ENCODE assay signal across 8 cellular contexts in genomic region chr6:32189742-32190053, GRCh38. TPM values are rescaled to one million over a fixed set of nuclear protein-coding genes. Genes with fewer than 3 reads are reported as not detected.
A peak's percentile ranks its signal among the peaks of the same experiment; 100 is the strongest.
DNase-seq lines count a peak whose midpoint lies in the region; ATAC-seq and TF ChIP-seq lines count a peak whose summit lies in the region.

No MANE protein-coding gene starts in this region.

- peak overlapping the region; percentile 77 for H3K27ac Mint-ChIP-seq in T-helper 2 cell treated with Interferon-gamma antibody and Interleukin-4, amounts not matched to agents 5 μg/mL and 100 μg/mL, for 36 hours

- peak overlapping the region; percentile 61 for H4K8ac ChIP-seq in trophoblast cell (ENCODE audit: low read depth, low read length)

- DNase-seq in T-helper 2 cell treated with Interferon-gamma antibody and Interleukin-4, amounts not matched to agents 5 μg/mL and 100 μg/mL, for 36 hours (ENCODE audit: low spot score) = no peak
- no peak for DNase-seq in fibroblast of villous mesenchyme (ENCODE audit: low read depth)
- DNase-seq in trophoblast cell = no peak
- DNase-seq in occipital lobe (lab: John Stamatoyannopoulos, UW) = no peak
- DNase-seq in T1000 (lab: John Stamatoyannopoulos, UW) = no peak
- DNase-seq in NCI-H510A (lab: John Stamatoyannopoulos, UW) = no peak

- peak overlapping the region; percentile 47 for H2BK120ac ChIP-seq in trophoblast cell (ENCODE audit: insufficient read depth, low read length, poor library complexity)

- TF ChIP-seq CTCF in fibroblast of villous mesenchyme (IDR thresholded peaks at IDR 0.05; ENCODE audit: insufficient read depth, low read depth, low read length) = no peak

- H3K18ac ChIP-seq in trophoblast cell (ENCODE audit: low read length) = peak overlapping the region; percentile 78

- peak overlapping the region; percentile 55 for H3K27ac ChIP-seq in trophoblast cell (ENCODE audit: low read depth, low read length)

- peak overlapping the region; percentile 68 for H4K12ac ChIP-seq in trophoblast cell (ENCODE audit: low read depth, low read length)

- peaks cover 42% of the 10 kb centered on the region for H3K4me1 Mint-ChIP-seq in T-helper 2 cell treated with Interferon-gamma antibody and Interleukin-4, amounts not matched to agents 5 μg/mL and 100 μg/mL, for 36 hours (ENCODE audit: low read depth)

- H3K9me3 ChIP-seq in ES-I3 (ENCODE audit: control insufficient read depth, insufficient read depth, low read length) (no peaks in the 10 kb centered on the region), trophoblast cell (ENCODE audit: insufficient read depth, low read depth, low read length) (no peaks in the 10 kb centered on the region)

- peaks cover 18% of the 10 kb centered on the region for H3K79me1 ChIP-seq in trophoblast cell (ENCODE audit: low read length)

- no CpG with 5 or more reads among the region's 23 CpGs for WGBS in trophoblast cell (ENCODE audit: extremely low coverage, insufficient coverage, insufficient read length)

- no peaks in the 10 kb centered on the region for H3K27me3 ChIP-seq in trophoblast cell (ENCODE audit: insufficient read depth, low read length)

- no peaks in the 10 kb centered on the region for H3K27me3 Mint-ChIP-seq in T-helper 2 cell treated with Interferon-gamma antibody and Interleukin-4, amounts not matched to agents 5 μg/mL and 100 μg/mL, for 36 hours (ENCODE audit: low read depth)

- H3K4me3 Mint-ChIP-seq in T-helper 2 cell treated with Interferon-gamma antibody and Interleukin-4, amounts not matched to agents 5 μg/mL and 100 μg/mL, for 36 hours = peak overlapping the region; percentile 84

- H3K9me3 Mint-ChIP-seq in T-helper 2 cell treated with Interferon-gamma antibody and Interleukin-4, amounts not matched to agents 5 μg/mL and 100 μg/mL, for 36 hours = no peaks in the 10 kb centered on the region

- peaks cover 65% of the 10 kb centered on the region for H3K36me3 Mint-ChIP-seq in T-helper 2 cell treated with Interferon-gamma antibody and Interleukin-4, amounts not matched to agents 5 μg/mL and 100 μg/mL, for 36 hours (ENCODE audit: low read depth)

- H3K4ac ChIP-seq in trophoblast cell (ENCODE audit: low read depth, low read length) = peak overlapping the region; percentile 85

- H3K14ac ChIP-seq in trophoblast cell (ENCODE audit: low read length) = peak overlapping the region; percentile 94

- H2AFZ ChIP-seq in trophoblast cell (ENCODE audit: insufficient read depth, low read length, poor library complexity) = no peak overlapping the region

- H3K9ac ChIP-seq in ES-I3 (ENCODE audit: low read depth, low read length) (peak overlapping the region; percentile 77; the same call in 1 of the 2 replicates), trophoblast cell (ENCODE audit: low read length) (peak overlapping the region; percentile 62)

- peak overlapping the region; percentile 48 for H2AK5ac ChIP-seq in trophoblast cell (ENCODE audit: low read length)

- H3K79me2 ChIP-seq in trophoblast cell (ENCODE audit: control insufficient read depth, insufficient read depth, low read length, poor library complexity) = peaks cover 11% of the 10 kb centered on the region

- H2BK5ac ChIP-seq in trophoblast cell (ENCODE audit: low read depth, low read length, poor library complexity) = peak overlapping the region; percentile 75

- H3K4me3 ChIP-seq in fibroblast of villous mesenchyme (ENCODE audit: low read depth, low read length) = peak overlapping the region; percentile 85
- H3K4me3 ChIP-seq in trophoblast cell (ENCODE audit: low read depth, low read length) = peak overlapping the region; percentile 71

- H3K36me3 ChIP-seq in ES-I3 (ENCODE audit: insufficient read depth, low read length) (0 out of 2 replicates have a peak, but pooled peaks cover 3% of the 10 kb centered on the region), trophoblast cell (ENCODE audit: control insufficient read depth in 1 of 2, insufficient read depth in 2 of 2, low read length in 2 of 2) (peaks cover 20 to 22% of the 10 kb centered on the region in 2 experiments)

- H2BK12ac ChIP-seq in trophoblast cell (ENCODE audit: low read length) = no peak overlapping the region

- H3K4me1 ChIP-seq in ES-I3 (ENCODE audit: insufficient read depth, low read length) = peaks cover 36% of the 10 kb centered on the region
- peaks cover 10 to 24% of the 10 kb centered on the region in 2 experiments for H3K4me1 ChIP-seq in trophoblast cell (ENCODE audit: control insufficient read depth in 1 of 2, insufficient read depth in 2 of 2, low read length in 2 of 2)

- H3K23ac ChIP-seq in trophoblast cell (ENCODE audit: low read length) = no peak overlapping the region

- peak overlapping the region; percentile 81 for H4K91ac ChIP-seq in trophoblast cell (ENCODE audit: low read depth, low read length)

- ATAC-seq in HG03159 (IDR thresholded peaks at IDR 0.05; ENCODE audit: unreplicated experiment) = no peak

- peak overlapping the region; percentile 86 for H3K4me2 ChIP-seq in trophoblast cell (ENCODE audit: low read length)

RNA-seq across cellular contexts. Expression of gene PBX2, which starts 0.3 kb away (rescaled TPM):
- total RNA-seq in fibroblast of villous mesenchyme = 29.0 and 35.4 TPM in 2 replicates
- polyA plus RNA-seq in trophoblast cell (2013) = 90.9 and 95.5 TPM in 2 replicates
- total RNA-seq in occipital lobe = 18.1 TPM

RNA-seq across cellular contexts. Expression of gene GPSM3, which starts 2.7 kb away (rescaled TPM):
- 2.6 and 4.8 TPM in 2 replicates for total RNA-seq in fibroblast of villous mesenchyme
- 9.6 and 10.9 TPM in 2 replicates for polyA plus RNA-seq in trophoblast cell (2013)
- total RNA-seq in occipital lobe = 0.78 TPM

RNA-seq across cellular contexts. Expression of gene AGER, which starts 5.6 kb away (rescaled TPM):
- total RNA-seq in fibroblast of villous mesenchyme (0.32 and 0.86 TPM in 2 replicates), occipital lobe (0.78 TPM)
- polyA plus RNA-seq in trophoblast cell (2013) = 7.3 and 8.1 TPM in 2 replicates

RNA-seq across cellular contexts. Expression of gene RNF5, which starts 11.5 kb away (rescaled TPM):
- total RNA-seq in fibroblast of villous mesenchyme (22.5 and 37.6 TPM in 2 replicates), occipital lobe (71.7 TPM)
- 51.4 and 55.5 TPM in 2 replicates for polyA plus RNA-seq in trophoblast cell (2013)

RNA-seq across cellular contexts. Expression of gene AGPAT1, which starts 13.8 kb away (rescaled TPM):
- total RNA-seq in fibroblast of villous mesenchyme (21.9 and 30.2 TPM in 2 replicates), occipital lobe (13.6 TPM)
- 67.1 and 67.2 TPM in 2 replicates for polyA plus RNA-seq in trophoblast cell (2013)
